Comparison of ENCODE assay signal across 1 cellular context in the genomic region with DNA sequence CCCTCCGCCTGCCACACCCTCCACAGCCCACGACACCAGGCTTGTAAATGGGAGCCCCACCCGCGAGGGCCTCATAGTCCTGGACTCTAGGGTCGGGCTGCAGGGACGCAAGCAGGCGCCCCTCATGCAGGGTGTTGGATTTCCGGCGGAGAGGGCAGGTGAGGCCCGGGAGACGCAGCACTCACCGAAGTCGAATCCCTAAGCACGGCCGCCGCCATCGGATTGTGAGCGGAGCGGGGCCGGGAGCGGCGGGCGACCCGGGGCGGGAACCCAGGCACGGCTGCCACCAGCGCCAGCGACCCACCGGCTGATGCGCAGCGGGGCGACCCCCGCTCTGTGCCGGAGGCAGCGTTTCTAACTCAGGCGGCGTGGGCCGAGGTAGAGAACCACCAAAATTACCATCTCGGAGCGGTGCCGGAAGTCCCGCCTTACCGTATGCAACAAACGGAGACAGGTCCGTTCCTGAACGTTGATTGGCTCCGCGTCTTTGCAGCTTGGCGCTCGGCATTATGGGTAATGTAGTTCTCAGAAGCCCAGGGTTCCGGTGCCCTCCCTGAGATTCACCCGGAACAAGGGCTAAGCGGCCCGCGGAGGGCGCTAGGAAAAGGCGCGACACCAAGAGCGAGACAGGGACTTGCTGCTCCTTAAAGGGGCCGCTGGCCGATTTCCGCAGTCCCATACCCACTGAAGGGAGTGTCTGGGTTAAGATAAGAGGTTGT.
TF ChIP-seq lines count a peak whose summit lies in the region.

A gene (minus strand): TSS at position 425 of the 719 bp plus-strand sequence. CDS start 207 bp downstream, at position 218.

TF ChIP-seq in GM12878, 131 proteins besides CTCF, POLR2A, EP300 and RAD21 (continued from another document):
- TF ChIP-seq, protein P1, sequence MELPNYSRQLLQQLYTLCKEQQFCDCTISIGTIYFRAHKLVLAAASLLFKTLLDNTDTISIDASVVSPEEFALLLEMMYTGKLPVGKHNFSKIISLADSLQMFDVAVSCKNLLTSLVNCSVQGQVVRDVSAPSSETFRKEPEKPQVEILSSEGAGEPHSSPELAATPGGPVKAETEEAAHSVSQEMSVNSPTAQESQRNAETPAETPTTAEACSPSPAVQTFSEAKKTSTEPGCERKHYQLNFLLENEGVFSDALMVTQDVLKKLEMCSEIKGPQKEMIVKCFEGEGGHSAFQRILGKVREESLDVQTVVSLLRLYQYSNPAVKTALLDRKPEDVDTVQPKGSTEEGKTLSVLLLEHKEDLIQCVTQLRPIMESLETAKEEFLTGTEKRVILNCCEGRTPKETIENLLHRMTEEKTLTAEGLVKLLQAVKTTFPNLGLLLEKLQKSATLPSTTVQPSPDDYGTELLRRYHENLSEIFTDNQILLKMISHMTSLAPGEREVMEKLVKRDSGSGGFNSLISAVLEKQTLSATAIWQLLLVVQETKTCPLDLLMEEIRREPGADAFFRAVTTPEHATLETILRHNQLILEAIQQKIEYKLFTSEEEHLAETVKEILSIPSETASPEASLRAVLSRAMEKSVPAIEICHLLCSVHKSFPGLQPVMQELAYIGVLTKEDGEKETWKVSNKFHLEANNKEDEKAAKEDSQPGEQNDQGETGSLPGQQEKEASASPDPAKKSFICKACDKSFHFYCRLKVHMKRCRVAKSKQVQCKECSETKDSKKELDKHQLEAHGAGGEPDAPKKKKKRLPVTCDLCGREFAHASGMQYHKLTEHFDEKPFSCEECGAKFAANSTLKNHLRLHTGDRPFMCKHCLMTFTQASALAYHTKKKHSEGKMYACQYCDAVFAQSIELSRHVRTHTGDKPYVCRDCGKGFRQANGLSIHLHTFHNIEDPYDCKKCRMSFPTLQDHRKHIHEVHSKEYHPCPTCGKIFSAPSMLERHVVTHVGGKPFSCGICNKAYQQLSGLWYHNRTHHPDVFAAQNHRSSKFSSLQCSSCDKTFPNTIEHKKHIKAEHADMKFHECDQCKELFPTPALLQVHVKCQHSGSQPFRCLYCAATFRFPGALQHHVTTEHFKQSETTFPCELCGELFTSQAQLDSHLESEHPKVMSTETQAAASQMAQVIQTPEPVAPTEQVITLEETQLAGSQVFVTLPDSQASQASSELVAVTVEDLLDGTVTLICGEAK (IDR thresholded peaks at IDR 0.05; ENCODE audit: borderline replicate concordance): peak; percentile 91
TF ChIP-seq in GM12878: peak in this region for 40.
